8 cellular contexts compared by ENCODE assay signal in genomic region chr3:11718582-11719405, GRCh38.
A peak's percentile ranks its signal among the peaks of the same experiment; 100 is the strongest.
DNase-seq lines count a peak whose midpoint lies in the region; ATAC-seq, FAIRE-seq and TF ChIP-seq lines count a peak whose summit lies in the region.

No MANE protein-coding gene starts in this region.

- POLR2A ChIA-PET in A549 (lab: Yijun Ruan, JAX): no interaction called here

- no peak overlapping the region for H2AFZ ChIP-seq in OCI-LY1 (ENCODE audit: low read length)
- H2AFZ ChIP-seq in neuronal stem cell (ENCODE audit: low read length): peak overlapping the region; percentile 98

- H2BK120ac ChIP-seq in neuronal stem cell (ENCODE audit: low read depth, low read length): no peak overlapping the region

- peak overlapping the region; percentile 88 for H3K4me2 ChIP-seq in A549
- H3K4me2 ChIP-seq in OCI-LY1 (ENCODE audit: low read length): peak overlapping the region; percentile 72
- peak overlapping the region; percentile 97 for H3K4me2 ChIP-seq in neuronal stem cell (ENCODE audit: insufficient read depth, low read length, poor library complexity, severe bottlenecking)

- no peak overlapping the region for H4K91ac ChIP-seq in neuronal stem cell (ENCODE audit: low read depth, low read length, poor library complexity)

- H3K9ac ChIP-seq in OCI-LY1 (ENCODE audit: low read length) (peak overlapping the region; percentile 69), neuronal stem cell (ENCODE audit: low read depth, low read length, poor library complexity) (peak overlapping the region; percentile 74)

- no peak overlapping the region for H3K4ac ChIP-seq in neuronal stem cell (ENCODE audit: low read length)

- H3F3A ChIP-seq in OCI-LY1 (ENCODE audit: insufficient read depth, low read length): no peaks in the 10 kb centered on the region

- H3K4me3 ChIP-seq in A549 (peak overlapping the region; percentile 63), OCI-LY1 (ENCODE audit: low read depth, low read length, poor library complexity, severe bottlenecking) (peak overlapping the region; percentile 76), neuronal stem cell (ENCODE audit: low read length in 2 of 2) (peak overlapping the region; percentile 69 to 85)

- H3K9me3 ChIP-seq in A549 (no peaks in the 10 kb centered on the region), OCI-LY1 (ENCODE audit: low read length) (no peaks in the 10 kb centered on the region), neuronal stem cell (replicated peaks in 1 of 2; ENCODE audit: control insufficient read depth in 2 of 2, insufficient read depth in 1 of 2, low read depth in 1 of 2, low read length in 2 of 2) (no peaks in the 10 kb centered on the region)

- no peaks in the 10 kb centered on the region for H3K9me2 ChIP-seq in OCI-LY1 (ENCODE audit: low read depth, low read length)

- DNase-seq in A549 (ENCODE audit: low read depth in 1 of 2, low spot score in 1 of 2) (peak; percentile 58 to 66), foreskin keratinocyte (peak in 1 of 2 donors; percentile 74), neuronal stem cell (ENCODE audit: low spot score) (peak; percentile 21), ureter (ENCODE audit: low spot score) (peak; percentile 72)
- DNase-seq in activated effector memory CD4-positive, alpha-beta T cell treated with Interleukin-2 at 50 U/mL for 16 hours: peak; percentile 21

- no peak for FAIRE-seq in A549 (lab: Jason Lieb, UNC)

- H2AK5ac ChIP-seq in neuronal stem cell (ENCODE audit: low read depth, low read length): peak overlapping the region; percentile 63

- peaks cover 32% of the 10 kb centered on the region for H3K79me2 ChIP-seq in OCI-LY1 (ENCODE audit: insufficient read depth, low read length)

- H2BK15ac ChIP-seq in neuronal stem cell (ENCODE audit: low read length): peak overlapping the region; percentile 74

- 0 out of 2 replicates have a peak, but pooled peaks have one; percentile 27 for TF ChIP-seq POLR2A in A549 (IDR thresholded peaks at IDR 0.05; ENCODE audit: low read length)
- peak; percentile 6 for TF ChIP-seq POLR2A in GM18505 (IDR thresholded peaks at IDR 0.05; ENCODE audit: borderline replicate concordance, extremely low read depth, insufficient read depth, insufficient read length)

- peak overlapping the region; percentile 94 for H3K18ac ChIP-seq in neuronal stem cell (ENCODE audit: low read length)

- no peaks in the 10 kb centered on the region for H3K79me1 ChIP-seq in neuronal stem cell (ENCODE audit: low read depth, low read length)

- TF ChIP-seq EP300 in A549 (IDR thresholded peaks at IDR 0.05): no peak

- no peak for TF ChIP-seq RAD21 in A549 (conservative IDR thresholded peaks at IDR 0.05 in 1 of 2, IDR thresholded peaks at IDR 0.05 in 1 of 2)

- H3K27ac ChIP-seq in A549 (peak overlapping the region; percentile 85 to 95), OCI-LY1 (ENCODE audit: low read depth, low read length, poor library complexity, severe bottlenecking) (peak overlapping the region; percentile 78), foreskin keratinocyte (peak overlapping the region; percentile 85), neuronal stem cell (replicated peaks; ENCODE audit: low read length) (no peak overlapping the region)

- H4K20me1 ChIP-seq in OCI-LY1 (ENCODE audit: insufficient read depth, low read length): no peaks in the 10 kb centered on the region

- no peak overlapping the region for H3K23ac ChIP-seq in neuronal stem cell (ENCODE audit: low read depth, low read length, poor library complexity)

- H3K27me3 ChIP-seq in OCI-LY1 (ENCODE audit: insufficient read depth, low read length): no peaks in the 10 kb centered on the region
- no peaks in the 10 kb centered on the region for H3K27me3 ChIP-seq in foreskin keratinocyte
- H3K27me3 ChIP-seq in neuronal stem cell (ENCODE audit: control insufficient read depth in 3 of 3, insufficient read depth in 3 of 3, low read depth in 1 of 3, low read length in 3 of 3): peaks cover 0 to 75% (median 8%) of the 10 kb centered on the region in 3 experiments

- peak; percentile 50 to 54 for ATAC-seq in A549
- ATAC-seq in GM18505 (IDR thresholded peaks at IDR 0.05; ENCODE audit: unreplicated experiment): peak; percentile 21
- peak; percentile 24 for ATAC-seq in HG02970 (IDR thresholded peaks at IDR 0.05; ENCODE audit: low FRiP score, unreplicated experiment)
- peak; percentile 15 for ATAC-seq in foreskin keratinocyte

- peak overlapping the region; percentile 84 for H2BK12ac ChIP-seq in neuronal stem cell (ENCODE audit: low read length)

- peak overlapping the region; percentile 29 for H2BK5ac ChIP-seq in neuronal stem cell (ENCODE audit: low read length)

- CTCF ChIA-PET in A549 (lab: Yijun Ruan, JAX): no interaction called here

- H4K8ac ChIP-seq in neuronal stem cell (ENCODE audit: low read depth, low read length): no peak overlapping the region

- no peak for TF ChIP-seq CTCF in A549 (IDR thresholded peaks at IDR 0.05)
- TF ChIP-seq CTCF in OCI-LY1 (IDR thresholded peaks at IDR 0.05; ENCODE audit: low read length): no peak
- no peak for TF ChIP-seq CTCF in foreskin keratinocyte (conservative IDR thresholded peaks at IDR 0.05)

- H3K14ac ChIP-seq in neuronal stem cell (ENCODE audit: low read length): no peak overlapping the region

- WGBS in A549 (ENCODE audit: missing lambda C conversion rate): under 1% methylated on average over 26 of the region's 44 CpGs
- no CpG with 5 or more reads among the region's 44 CpGs for WGBS in neuronal stem cell (ENCODE audit: extremely low coverage in 2 of 2, insufficient read length in 2 of 2, insufficient replicate concordance in 1 of 2), 2 donors

- peaks cover 25% of the 10 kb centered on the region for H3K4me1 ChIP-seq in A549
- H3K4me1 ChIP-seq in OCI-LY1 (ENCODE audit: insufficient read depth, low read length, severe bottlenecking): peaks cover 45% of the 10 kb centered on the region
- peaks cover 19% of the 10 kb centered on the region for H3K4me1 ChIP-seq in foreskin keratinocyte
- H3K4me1 ChIP-seq in neuronal stem cell (ENCODE audit: control insufficient read depth in 2 of 2, insufficient read depth in 1 of 2, low read depth in 1 of 2, low read length in 2 of 2): peaks cover 0 to 9% of the 10 kb centered on the region in 2 donors

- H3K36me3 ChIP-seq in OCI-LY1 (ENCODE audit: insufficient read depth, low read length) (no peaks in the 10 kb centered on the region), neuronal stem cell (replicated peaks in 1 of 2; ENCODE audit: control insufficient read depth in 2 of 2, insufficient read depth in 2 of 2, low read length in 2 of 2) (no peaks in the 10 kb centered on the region)

TF ChIP-seq in A549, 52 proteins besides CTCF, POLR2A, EP300 and RAD21:
- no peak for TF ChIP-seq RFX5 (IDR thresholded peaks at IDR 0.05)
- no peak for TF ChIP-seq HDAC2 (IDR thresholded peaks at IDR 0.05)
- TF ChIP-seq PHF8 (IDR thresholded peaks at IDR 0.05; ENCODE audit: borderline replicate concordance, low read depth): peak; percentile 49
- 0 out of 3 replicates have a peak, but pooled peaks have one; percentile 6 for TF ChIP-seq SMC3 (IDR thresholded peaks at IDR 0.05)
- no peak for TF ChIP-seq TFCP2L1 (CRISPR knock-in tag; IDR thresholded peaks at IDR 0.05)
- TF ChIP-seq JUN (IDR thresholded peaks at IDR 0.05): peak in 1 of 2 experiments; percentile 9; a peak in 1 of 5 replicates
